Comparison of ENCODE assay signal across 34 cellular contexts in genomic region chr1:246195296-246195695, GRCh38.
"Had no signal": no experiment of that assay in that cellular context is flagged by ENCODE, and none has a peak within 500 bp of the region (broad histone marks: within the 10 kb centered on the region; RNA-seq: fewer than 3 reads in every experiment).

No MANE protein-coding gene starts in this region.

- H3K36me3 ChIP-seq: MG63 had no signal

- H3K4me3 ChIP-seq: MG63 had no signal

- H3K9me3 ChIP-seq: MG63 had no signal

- DNase-seq: Kasumi-1, MG63, MM.1S, MV-4-11, NCI-H1048, NCI-H1092, NCI-H1092 treated with DMSO at 0.1 percent for 48 hours, NCI-H1105, NCI-H1105 treated with DMSO at 0.1 percent for 48 hours, NCI-H1417, NCI-H1417 treated with DMSO at 0.1 percent for 48 hours, NCI-H1436, NCI-H1436 treated with DMSO at 0.1 percent for 48 hours, NCI-H146, NCI-H1694, NCI-H1694 treated with DMSO at 0.1 percent for 48 hours, NCI-H187, NCI-H187 treated with DMSO at 0.1 percent for 48 hours, NCI-H1930, NCI-H2029, NCI-H2029 treated with DMSO at 0.1 percent for 48 hours, NCI-H2081, NCI-H2081 treated with DMSO at 0.1 percent for 48 hours, NCI-H2107, NCI-H2171, NCI-H2171 treated with DMSO at 0.1 percent for 48 hours, NCI-H2227 treated with DMSO at 0.1 percent for 48 hours, NCI-H226, NCI-H345, NCI-H446, NCI-H446 treated with DMSO at 0.1 percent for 48 hours, NCI-H510A, NCI-H510A treated with DMSO at 0.1 percent for 48 hours, NCI-H524 had no signal

- H3K27me3 ChIP-seq: MG63 had no signal
